Comparison of ENCODE assay signal across 35 cellular contexts in genomic region chr2:233588410-233588809, GRCh38. TPM values are rescaled to one million over a fixed set of nuclear protein-coding genes. Genes with fewer than 3 reads are reported as not detected.
"Had no signal": no experiment of that assay in that cellular context is flagged by ENCODE, and none has a peak within 500 bp of the region (broad histone marks: within the 10 kb centered on the region; RNA-seq: fewer than 3 reads in every experiment).

No MANE protein-coding gene starts in this region.

- H3K27ac Mint-ChIP-seq: activated CD4-positive, alpha-beta memory T cell treated with anti-CD3 and anti-CD28 coated beads, Interleukin-2, amount 10 ng/mL, durations not matched to agents 7 days and 5 days; activated CD4-positive, alpha-beta T cell treated with anti-CD3 and anti-CD28 coated beads, Interleukin-2, amount 10 ng/mL, durations not matched to agents 7 days and 5 days; activated naive CD8-positive, alpha-beta T cell; activated T-cell treated with anti-CD3 and anti-CD28 coated beads, Interleukin-2, amount 50 U/mL, for 24 hours; activated T-cell treated with anti-CD3 and anti-CD28 coated beads, Interleukin-2, amount 50 U/mL, for 72 hours; effector memory CD8-positive, alpha-beta T cell; WTC11 had no signal

- H3K27me3 ChIP-seq: brain microvascular endothelial cell, foreskin keratinocyte, gastrocnemius medialis had no signal

- H3K4me3 ChIP-seq: esophagus muscularis mucosa, gastrocnemius medialis, heart left ventricle had no signal

- H3K9me3 ChIP-seq: esophagus muscularis mucosa, gastrocnemius medialis, heart left ventricle had no signal

- H3K4me1 ChIP-seq: esophagus muscularis mucosa, foreskin keratinocyte, gastrocnemius medialis, heart left ventricle had no signal

- H3K4me3 Mint-ChIP-seq: activated CD4-positive, alpha-beta memory T cell treated with anti-CD3 and anti-CD28 coated beads, Interleukin-2, amount 10 ng/mL, durations not matched to agents 7 days and 5 days; activated CD4-positive, alpha-beta T cell treated with anti-CD3 and anti-CD28 coated beads, Interleukin-2, amount 10 ng/mL, durations not matched to agents 7 days and 5 days; activated naive CD8-positive, alpha-beta T cell; activated T-cell treated with anti-CD3 and anti-CD28 coated beads, Interleukin-2, amount 50 U/mL, for 24 hours; activated T-cell treated with anti-CD3 and anti-CD28 coated beads, Interleukin-2, amount 50 U/mL, for 72 hours; effector memory CD8-positive, alpha-beta T cell; WTC11 had no signal

- H3K36me3 ChIP-seq: brain microvascular endothelial cell, esophagus muscularis mucosa, gastrocnemius medialis, heart left ventricle had no signal

- H3K9me3 Mint-ChIP-seq: activated CD4-positive, alpha-beta memory T cell treated with anti-CD3 and anti-CD28 coated beads, Interleukin-2, amount 10 ng/mL, durations not matched to agents 7 days and 5 days; activated CD4-positive, alpha-beta T cell treated with anti-CD3 and anti-CD28 coated beads, Interleukin-2, amount 10 ng/mL, durations not matched to agents 7 days and 5 days; activated T-cell treated with anti-CD3 and anti-CD28 coated beads, Interleukin-2, amount 50 U/mL, for 24 hours; activated T-cell treated with anti-CD3 and anti-CD28 coated beads, Interleukin-2, amount 50 U/mL, for 72 hours; effector memory CD8-positive, alpha-beta T cell had no signal

- H3K4me1 Mint-ChIP-seq: activated CD4-positive, alpha-beta T cell treated with anti-CD3 and anti-CD28 coated beads, Interleukin-2, amount 10 ng/mL, durations not matched to agents 7 days and 5 days had no signal

- DNase-seq: activated CD4-positive, alpha-beta memory T cell treated with anti-CD3 and anti-CD28 coated beads, Interleukin-2, amount 10 ng/mL, durations not matched to agents 7 days and 5 days; activated CD4-positive, alpha-beta T cell treated with anti-CD3 and anti-CD28 coated beads for 1 hour; activated CD4-positive, alpha-beta T cell treated with anti-CD3 and anti-CD28 coated beads for 4 hours; activated CD4-positive, alpha-beta T cell treated with anti-CD3 and anti-CD28 coated beads, Interleukin-2, amount 10 ng/mL, durations not matched to agents 7 days and 5 days; activated CD4-positive, alpha-beta T cell treated with anti-CD3 and anti-CD28 coated beads, Interleukin-2, amount 50 U/mL, for 4 hours; activated CD8-positive, alpha-beta memory T cell treated with anti-CD3 and anti-CD28 coated beads, Interleukin-2, amount 50 U/mL, for 48 hours; activated gamma-delta T cell; activated naive CD4-positive, alpha-beta T cell treated with anti-CD3 and anti-CD28 coated beads, Interleukin-2, amount 50 U/mL, for 16 hours; activated naive CD4-positive, alpha-beta T cell treated with Interleukin-2 at 50 U/mL for 16 hours; activated T-cell treated with anti-CD3 and anti-CD28 coated beads for 4 hours; activated T-cell treated with anti-CD3 and anti-CD28 coated beads, Interleukin-2, amount 50 U/mL, for 24 hours; activated T-cell treated with anti-CD3 and anti-CD28 coated beads, Interleukin-2, amount 50 U/mL, for 72 hours; amniotic stem cell; anterior cingulate cortex; brain microvascular endothelial cell; caudate nucleus; cortex of kidney; dermis blood vessel endothelial cell; effector CD4-positive, alpha-beta T cell; effector memory CD8-positive, alpha-beta T cell; erythroblast; foreskin keratinocyte; gastrocnemius medialis; glutamatergic neuron; heart left ventricle; T-helper 2 cell had no signal

- H3K27ac ChIP-seq: brain microvascular endothelial cell, esophagus muscularis mucosa, foreskin keratinocyte, gastrocnemius medialis, heart left ventricle, VCaP had no signal

- FAIRE-seq: astrocyte, colon had no signal

- ATAC-seq: activated T-cell treated with anti-CD3 and anti-CD28 coated beads, Interleukin-2, amount 50 U/mL, for 72 hours; effector memory CD8-positive, alpha-beta T cell; foreskin keratinocyte; gastrocnemius medialis; heart left ventricle; WTC11 had no signal

RNA-seq across cellular contexts. Expression of gene UGT1A8, which starts 29.0 kb away (rescaled TPM):
- total RNA-seq: activated CD4-positive, alpha-beta memory T cell treated with anti-CD3 and anti-CD28 coated beads, Interleukin-2, amount 10 ng/mL, durations not matched to agents 7 days and 5 days; activated CD4-positive, alpha-beta T cell treated with anti-CD3 and anti-CD28 coated beads, Interleukin-2, amount 10 ng/mL, durations not matched to agents 7 days and 5 days; activated T-cell treated with anti-CD3 and anti-CD28 coated beads, Interleukin-2, amount 50 U/mL, for 72 hours; astrocyte; chondrocyte; dermis blood vessel endothelial cell; esophagus muscularis mucosa; foreskin keratinocyte; gastrocnemius medialis; heart left ventricle; T-helper 1 cell treated with Interleukin-12 subunit alpha and Interleukin-12 subunit beta and Interleukin-4 antibody, amounts not matched to agents 30 ng/mL and 1 ng/mL, for 36 hours had no signal
- polyA plus RNA-seq: adipose tissue, foreskin keratinocyte, heart left ventricle had no signal

RNA-seq across cellular contexts. Expression of gene UGT1A10, which starts 47.8 kb away (rescaled TPM):
- total RNA-seq: activated CD4-positive, alpha-beta memory T cell treated with anti-CD3 and anti-CD28 coated beads, Interleukin-2, amount 10 ng/mL, durations not matched to agents 7 days and 5 days; activated CD4-positive, alpha-beta T cell treated with anti-CD3 and anti-CD28 coated beads, Interleukin-2, amount 10 ng/mL, durations not matched to agents 7 days and 5 days; activated T-cell treated with anti-CD3 and anti-CD28 coated beads, Interleukin-2, amount 50 U/mL, for 72 hours; astrocyte; chondrocyte; dermis blood vessel endothelial cell; esophagus muscularis mucosa; foreskin keratinocyte; heart left ventricle; T-helper 1 cell treated with Interleukin-12 subunit alpha and Interleukin-12 subunit beta and Interleukin-4 antibody, amounts not matched to agents 30 ng/mL and 1 ng/mL, for 36 hours; WTC11 had no signal
- polyA plus RNA-seq: heart left ventricle had no signal
